ENCODE assay signal across 12 cellular contexts in the genomic region with DNA sequence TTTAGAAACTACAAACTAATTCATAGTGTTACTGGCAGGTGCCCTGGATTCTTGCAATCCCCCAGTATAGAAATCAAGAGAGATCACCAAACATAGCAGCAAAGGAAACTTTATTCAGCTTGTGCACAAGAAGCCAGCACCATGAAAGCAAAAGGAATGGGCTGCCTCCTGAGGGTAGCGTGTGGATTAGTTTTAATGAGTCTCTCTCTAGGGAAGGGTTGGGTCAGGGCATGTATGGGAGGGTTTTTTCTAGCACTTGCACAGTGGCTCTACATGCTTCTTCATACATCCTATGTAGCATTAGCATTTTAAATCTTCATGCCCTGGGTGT. TPM values are rescaled to one million over a fixed set of nuclear protein-coding genes. Genes with fewer than 3 reads are reported as not detected.
DNase-seq lines count a peak whose midpoint lies in the region; ATAC-seq and TF ChIP-seq lines count a peak whose summit lies in the region.
"Had no signal": no experiment of that assay in that cellular context is flagged by ENCODE, and none has a peak within 500 bp of the region (broad histone marks: within the 10 kb centered on the region; RNA-seq: fewer than 3 reads in every experiment).

No MANE protein-coding gene starts in this region.

- H3K27me3 ChIP-seq in KMS-11 (ENCODE audit: insufficient read depth, low read depth): no peaks in the 10 kb centered on the region
- H3K27me3 ChIP-seq: gastroesophageal sphincter had no signal

- no peak overlapping the region for H3K27ac ChIP-seq in KMS-11
- H3K27ac ChIP-seq: gastroesophageal sphincter had no signal

- peak overlapping the region; percentile 84 for H3K4me3 Mint-ChIP-seq in T-helper 2 cell treated with Interferon-gamma antibody and Interleukin-4, amounts not matched to agents 5 μg/mL and 100 μg/mL, for 36 hours
- peak overlapping the region; percentile 80 for H3K4me3 Mint-ChIP-seq in activated T-helper 2 cell treated with anti-CD3 and anti-CD28 coated beads, Interferon-gamma antibody, Interleukin-2, Interleukin-4, amounts not matched to agents 10 μg/mL and 5 μg/mL and 100 μg/mL, durations not matched to agents 14 hours and 24 hours and 36 hours (ENCODE audit: low read depth)
- peak overlapping the region; percentile 90 for H3K4me3 Mint-ChIP-seq in natural killer cell treated with Interleukin-12 subunit alpha and Interleukin-12 subunit beta and Interleukin-15 and Interleukin-18, amount 100 ng/mL, for 72 hours

- no peaks in the 10 kb centered on the region for H3K9me3 Mint-ChIP-seq in T-helper 2 cell treated with Interferon-gamma antibody and Interleukin-4, amounts not matched to agents 5 μg/mL and 100 μg/mL, for 36 hours
- peaks cover 3% of the 10 kb centered on the region for H3K9me3 Mint-ChIP-seq in activated T-helper 2 cell treated with anti-CD3 and anti-CD28 coated beads, Interferon-gamma antibody, Interleukin-2, Interleukin-4, amounts not matched to agents 10 μg/mL and 5 μg/mL and 100 μg/mL, durations not matched to agents 14 hours and 24 hours and 36 hours
- H3K9me3 Mint-ChIP-seq in natural killer cell treated with Interleukin-12 subunit alpha and Interleukin-12 subunit beta and Interleukin-15 and Interleukin-18, amount 100 ng/mL, for 72 hours: no peaks in the 10 kb centered on the region

- intact Hi-C loops in activated T-helper 2 cell treated with anti-CD3 and anti-CD28 coated beads, Interferon-gamma antibody, Interleukin-2, Interleukin-4, amounts not matched to agents 10 μg/mL and 5 μg/mL and 100 μg/mL, durations not matched to agents 14 hours and 24 hours and 36 hours (cut with micrococcal nuclease): loop anchor here (1.0 kb wide), 2 partner anchors 39 to 41 kb away; a partner anchor contains a TSS

- H3K36me3 Mint-ChIP-seq in T-helper 2 cell treated with Interferon-gamma antibody and Interleukin-4, amounts not matched to agents 5 μg/mL and 100 μg/mL, for 36 hours (ENCODE audit: low read depth): peaks cover 7% of the 10 kb centered on the region
- H3K36me3 Mint-ChIP-seq in activated T-helper 2 cell treated with anti-CD3 and anti-CD28 coated beads, Interferon-gamma antibody, Interleukin-2, Interleukin-4, amounts not matched to agents 10 μg/mL and 5 μg/mL and 100 μg/mL, durations not matched to agents 14 hours and 24 hours and 36 hours (ENCODE audit: low read depth): peaks cover 8% of the 10 kb centered on the region
- H3K36me3 Mint-ChIP-seq in natural killer cell treated with Interleukin-12 subunit alpha and Interleukin-12 subunit beta and Interleukin-15 and Interleukin-18, amount 100 ng/mL, for 72 hours: no peaks in the 10 kb centered on the region

- H2AFZ ChIP-seq in KMS-11 (ENCODE audit: low read depth): peak overlapping the region; percentile 8; the same call in 1 of the 2 replicates

- TF ChIP-seq CTCF in KMS-11 (conservative IDR thresholded peaks at IDR 0.05; ENCODE audit: low read depth, low read length): no peak

- no peak for DNase-seq in T-helper 2 cell treated with Interferon-gamma antibody and Interleukin-4, amounts not matched to agents 5 μg/mL and 100 μg/mL, for 36 hours (ENCODE audit: low spot score)
- no peak for DNase-seq in T-helper 2 cell
- DNase-seq in activated T-helper 2 cell treated with anti-CD3 and anti-CD28 coated beads, Interferon-gamma antibody, Interleukin-2, Interleukin-4, amounts not matched to agents 10 μg/mL and 5 μg/mL and 100 μg/mL, durations not matched to agents 14 hours and 24 hours and 36 hours (ENCODE audit: low spot score): no peak
- DNase-seq in natural killer cell treated with Interleukin-12 subunit alpha and Interleukin-12 subunit beta and Interleukin-15 and Interleukin-18, amount 100 ng/mL, for 72 hours (ENCODE audit: low spot score): no peak
- DNase-seq in NCI-H1694 treated with DMSO at 0.1 percent for 48 hours (lab: John Stamatoyannopoulos, UW): no peak
- DNase-seq: Caco-2, mesenchymal stem cell had no signal

- H3K79me2 ChIP-seq in KMS-11 (ENCODE audit: insufficient read depth, low read depth): no peaks in the 10 kb centered on the region

- H3K27ac Mint-ChIP-seq in T-helper 2 cell treated with Interferon-gamma antibody and Interleukin-4, amounts not matched to agents 5 μg/mL and 100 μg/mL, for 36 hours: peak overlapping the region; percentile 93
- peak overlapping the region; percentile 96 for H3K27ac Mint-ChIP-seq in activated T-helper 2 cell treated with anti-CD3 and anti-CD28 coated beads, Interferon-gamma antibody, Interleukin-2, Interleukin-4, amounts not matched to agents 10 μg/mL and 5 μg/mL and 100 μg/mL, durations not matched to agents 14 hours and 24 hours and 36 hours
- peak overlapping the region; percentile 91 to 95 for H3K27ac Mint-ChIP-seq in natural killer cell treated with Interleukin-12 subunit alpha and Interleukin-12 subunit beta and Interleukin-15 and Interleukin-18, amount 100 ng/mL, for 72 hours

- 0 out of 2 replicates have a peak overlapping the region, but pooled peaks have one; percentile 4 for H3K4me2 ChIP-seq in KMS-11

- no peak overlapping the region for H3K4me3 ChIP-seq in KMS-11 (IDR thresholded peaks at IDR 0.05; ENCODE audit: insufficient read depth, low read depth, low read length)
- H3K4me3 ChIP-seq: gastroesophageal sphincter, HAP-1 had no signal

- H3K4me1 ChIP-seq in KMS-11 (ENCODE audit: low read depth, poor library complexity, severe bottlenecking): peaks cover 11% of the 10 kb centered on the region
- H3K4me1 ChIP-seq: Caco-2, gastroesophageal sphincter had no signal

- H3K9ac ChIP-seq in KMS-11: no peak overlapping the region

- H4K20me1 ChIP-seq in KMS-11 (ENCODE audit: insufficient read depth): no peaks in the 10 kb centered on the region

- peaks cover 44% of the 10 kb centered on the region for H3K4me1 Mint-ChIP-seq in T-helper 2 cell treated with Interferon-gamma antibody and Interleukin-4, amounts not matched to agents 5 μg/mL and 100 μg/mL, for 36 hours (ENCODE audit: low read depth)
- H3K4me1 Mint-ChIP-seq in activated T-helper 2 cell treated with anti-CD3 and anti-CD28 coated beads, Interferon-gamma antibody, Interleukin-2, Interleukin-4, amounts not matched to agents 10 μg/mL and 5 μg/mL and 100 μg/mL, durations not matched to agents 14 hours and 24 hours and 36 hours (ENCODE audit: low read depth): peaks cover 49% of the 10 kb centered on the region
- peaks cover 39 to 40% of the 10 kb centered on the region in 2 donors for H3K4me1 Mint-ChIP-seq in natural killer cell treated with Interleukin-12 subunit alpha and Interleukin-12 subunit beta and Interleukin-15 and Interleukin-18, amount 100 ng/mL, for 72 hours (ENCODE audit: low read depth in 2 of 2)

- no peak for ATAC-seq in natural killer cell treated with Interleukin-12 subunit alpha and Interleukin-12 subunit beta and Interleukin-15 and Interleukin-18, amount 100 ng/mL, for 72 hours
- no peak for ATAC-seq in GM18502 (IDR thresholded peaks at IDR 0.05; ENCODE audit: poor library complexity, unreplicated experiment)
- no peak for ATAC-seq in HG02852 (IDR thresholded peaks at IDR 0.05; ENCODE audit: unreplicated experiment)
- ATAC-seq: gastroesophageal sphincter had no signal

- H3K36me3 ChIP-seq in KMS-11 (ENCODE audit: insufficient read depth): no peaks in the 10 kb centered on the region
- H3K36me3 ChIP-seq: gastroesophageal sphincter, HAP-1 had no signal

- H3K27me3 Mint-ChIP-seq in T-helper 2 cell treated with Interferon-gamma antibody and Interleukin-4, amounts not matched to agents 5 μg/mL and 100 μg/mL, for 36 hours (ENCODE audit: low read depth): no peaks in the 10 kb centered on the region
- no peaks in the 10 kb centered on the region for H3K27me3 Mint-ChIP-seq in activated T-helper 2 cell treated with anti-CD3 and anti-CD28 coated beads, Interferon-gamma antibody, Interleukin-2, Interleukin-4, amounts not matched to agents 10 μg/mL and 5 μg/mL and 100 μg/mL, durations not matched to agents 14 hours and 24 hours and 36 hours (ENCODE audit: low read depth)
- no peaks in the 10 kb centered on the region for H3K27me3 Mint-ChIP-seq in natural killer cell treated with Interleukin-12 subunit alpha and Interleukin-12 subunit beta and Interleukin-15 and Interleukin-18, amount 100 ng/mL, for 72 hours

RNA-seq across cellular contexts. Expression of a gene that starts 38.4 kb away (rescaled TPM):
- total RNA-seq in activated T-helper 2 cell treated with anti-CD3 and anti-CD28 coated beads, Interferon-gamma antibody, Interleukin-2, Interleukin-4, amounts not matched to agents 10 μg/mL and 5 μg/mL and 100 μg/mL, durations not matched to agents 14 hours and 24 hours and 36 hours: 14.0 and 20.3 TPM in 2 replicates
- 10 to 100 TPM in 1 of 2 donors, 1 to 10 TPM in 1; 9.8 to 14.1 TPM for total RNA-seq in natural killer cell treated with Interleukin-12 subunit alpha and Interleukin-12 subunit beta and Interleukin-15 and Interleukin-18, amount 100 ng/mL, for 72 hours

RNA-seq across cellular contexts. Expression of a gene that starts 44.1 kb away (rescaled TPM):
- total RNA-seq in activated T-helper 2 cell treated with anti-CD3 and anti-CD28 coated beads, Interferon-gamma antibody, Interleukin-2, Interleukin-4, amounts not matched to agents 10 μg/mL and 5 μg/mL and 100 μg/mL, durations not matched to agents 14 hours and 24 hours and 36 hours: 279 and 282 TPM in 2 replicates
- total RNA-seq in natural killer cell treated with Interleukin-12 subunit alpha and Interleukin-12 subunit beta and Interleukin-15 and Interleukin-18, amount 100 ng/mL, for 72 hours: 100 to 1,000 TPM; 219 to 287 TPM

RNA-seq across cellular contexts. Expression of a gene that starts 54.7 kb away (rescaled TPM):
- 89.5 and 91.0 TPM in 2 replicates for total RNA-seq in activated T-helper 2 cell treated with anti-CD3 and anti-CD28 coated beads, Interferon-gamma antibody, Interleukin-2, Interleukin-4, amounts not matched to agents 10 μg/mL and 5 μg/mL and 100 μg/mL, durations not matched to agents 14 hours and 24 hours and 36 hours
- total RNA-seq in natural killer cell treated with Interleukin-12 subunit alpha and Interleukin-12 subunit beta and Interleukin-15 and Interleukin-18, amount 100 ng/mL, for 72 hours: 100 to 1,000 TPM in 1 of 2 donors, 10 to 100 TPM in 1; 78.2 to 120 TPM
